In genomic region chr1:23673086-23673813, GRCh38 we compare ENCODE assay signal across 8 cellular contexts. TPM values are rescaled to one million over a fixed set of nuclear protein-coding genes. Genes with fewer than 3 reads are reported as not detected.
DNase-seq lines count a peak whose midpoint lies in the region; ATAC-seq lines count a peak whose summit lies in the region.

No MANE protein-coding gene starts in this region.

- H2AK5ac ChIP-seq in trophoblast cell (ENCODE audit: low read length), result no peak overlapping the region

- no peaks in the 10 kb centered on the region for H3K4me1 Mint-ChIP-seq in activated CD4-positive, alpha-beta T cell treated with anti-CD3 and anti-CD28 coated beads for 36 hours

- no peak overlapping the region for H4K12ac ChIP-seq in trophoblast cell (ENCODE audit: low read depth, low read length)

- no peaks in the 10 kb centered on the region for H3K27me3 ChIP-seq in trophoblast cell (ENCODE audit: insufficient read depth, low read length)

- no peak overlapping the region for H4K8ac ChIP-seq in trophoblast cell (ENCODE audit: low read depth, low read length)

- H3K4ac ChIP-seq in trophoblast cell (ENCODE audit: low read depth, low read length), result no peak overlapping the region

- no peaks in the 10 kb centered on the region for H3K4me1 ChIP-seq in trophoblast cell (ENCODE audit: control insufficient read depth in 1 of 2, insufficient read depth in 2 of 2, low read length in 2 of 2)

- no peak overlapping the region for H3K4me3 Mint-ChIP-seq in activated CD4-positive, alpha-beta T cell treated with anti-CD3 and anti-CD28 coated beads for 36 hours

- no peak overlapping the region for H3K27ac ChIP-seq in trophoblast cell (ENCODE audit: low read depth, low read length)

- no peak overlapping the region for H3K23ac ChIP-seq in trophoblast cell (ENCODE audit: low read length)

- H4K91ac ChIP-seq in trophoblast cell (ENCODE audit: low read depth, low read length), result no peak overlapping the region

- DNase-seq in activated CD4-positive, alpha-beta T cell treated with anti-CD3 and anti-CD28 coated beads for 36 hours, result peak; percentile 62
- no peak for DNase-seq in activated CD4-positive, alpha-beta T cell treated with anti-CD3 and anti-CD28 coated beads for 1 hour
- DNase-seq in OCI-M1 (lab: John Stamatoyannopoulos, UW) (peak; percentile 74), ecto neural progenitor cell (ENCODE audit: low spot score) (peak; percentile 69), trophoblast cell (peak; percentile 55 to 77), putamen (ENCODE audit: low spot score) (no peak), DMS114 treated with DMSO at 0.1 percent for 48 hours (lab: John Stamatoyannopoulos, UW; ENCODE audit: unreplicated experiment) (no peak)
- no peak for DNase-seq in NK-92 treated with Interleukin-12 subunit alpha and Interleukin-12 subunit beta, amount 100 ng/mL, for 24 hours (lab: John Stamatoyannopoulos, UW)

- H3K36me3 Mint-ChIP-seq in activated CD4-positive, alpha-beta T cell treated with anti-CD3 and anti-CD28 coated beads for 36 hours (ENCODE audit: low read depth), result no peaks in the 10 kb centered on the region

- no peak overlapping the region for H3K27ac Mint-ChIP-seq in activated CD4-positive, alpha-beta T cell treated with anti-CD3 and anti-CD28 coated beads for 36 hours

- H3K79me2 ChIP-seq in trophoblast cell (ENCODE audit: control insufficient read depth, insufficient read depth, low read length, poor library complexity), result no peaks in the 10 kb centered on the region

- H2BK12ac ChIP-seq in trophoblast cell (ENCODE audit: low read length), result no peak overlapping the region

- H3K14ac ChIP-seq in trophoblast cell (ENCODE audit: low read length), result no peak overlapping the region

- peak; percentile 47 for ATAC-seq in activated CD4-positive, alpha-beta T cell treated with anti-CD3 and anti-CD28 coated beads for 36 hours

- CTCF ChIA-PET in activated CD4-positive, alpha-beta T cell treated with anti-CD3 and anti-CD28 coated beads for 36 hours (lab: Charles Lee), result interaction anchor here (0.6 to 1.1 kb wide), 4 partner anchors 9 to 134 kb away, joined by 3 to 4 read pairs (median 4); no protein-coding TSS in a partner anchor

- WGBS in trophoblast cell (ENCODE audit: extremely low coverage, insufficient coverage, insufficient read length), result no CpG with 5 or more reads among the region's 6 CpGs

- H3K79me1 ChIP-seq in trophoblast cell (ENCODE audit: low read length), result no peaks in the 10 kb centered on the region

- intact Hi-C loops in activated CD4-positive, alpha-beta T cell treated with anti-CD3 and anti-CD28 coated beads for 36 hours (cut with DNase I, micrococcal nuclease), result no loop called here

- no peak overlapping the region for H3K4me2 ChIP-seq in trophoblast cell (ENCODE audit: low read length)

- no peak overlapping the region for H2AFZ ChIP-seq in trophoblast cell (ENCODE audit: insufficient read depth, low read length, poor library complexity)

- POLR2A ChIA-PET in activated CD4-positive, alpha-beta T cell treated with anti-CD3 and anti-CD28 coated beads for 36 hours (lab: Charles Lee), result interaction anchor here (0.6 kb wide), 1 partner anchor 9 kb away, joined by 5 read pairs; no protein-coding TSS in a partner anchor

- H3K9ac ChIP-seq in trophoblast cell (ENCODE audit: low read length), result no peak overlapping the region

- no peak overlapping the region for H2BK5ac ChIP-seq in trophoblast cell (ENCODE audit: low read depth, low read length, poor library complexity)

- no peaks in the 10 kb centered on the region for H3K36me3 ChIP-seq in trophoblast cell (ENCODE audit: control insufficient read depth in 1 of 2, insufficient read depth in 2 of 2, low read length in 2 of 2)

- no peak overlapping the region for H3K18ac ChIP-seq in trophoblast cell (ENCODE audit: low read length)

- H2BK120ac ChIP-seq in trophoblast cell (ENCODE audit: insufficient read depth, low read length, poor library complexity), result no peak overlapping the region

- no peaks in the 10 kb centered on the region for H3K27me3 Mint-ChIP-seq in activated CD4-positive, alpha-beta T cell treated with anti-CD3 and anti-CD28 coated beads for 36 hours

- H3K9me3 Mint-ChIP-seq in activated CD4-positive, alpha-beta T cell treated with anti-CD3 and anti-CD28 coated beads for 36 hours (ENCODE audit: low read depth), result no peaks in the 10 kb centered on the region

- no peak overlapping the region for H3K4me3 ChIP-seq in trophoblast cell (ENCODE audit: low read depth, low read length)

- H3K9me3 ChIP-seq in trophoblast cell (ENCODE audit: insufficient read depth, low read depth, low read length), result no peaks in the 10 kb centered on the region

RNA-seq across cellular contexts. Expression of gene RPL11, which starts 18.4 kb away (rescaled TPM):
- total RNA-seq in activated CD4-positive, alpha-beta T cell treated with anti-CD3 and anti-CD28 coated beads for 36 hours, result 1,000 to 10,000 TPM; 1,003 to 1,481 TPM
- 1,687 and 1,801 TPM in 2 replicates for polyA plus RNA-seq in trophoblast cell (2013)

Comparison
In these comparisons a context has a peak if more than half of its experiments do, and no peak if none do; other contexts are left out.
1. DNase-seq: peak in activated CD4-positive, alpha-beta T cell treated with anti-CD3 and anti-CD28 coated beads for 36 hours (single experiment), OCI-M1 (single experiment), ecto neural progenitor cell (single experiment) and trophoblast cell (2 of 2); none in activated CD4-positive, alpha-beta T cell treated with anti-CD3 and anti-CD28 coated beads for 1 hour (single experiment), putamen (single experiment), NK-92 treated with Interleukin-12 subunit alpha and Interleukin-12 subunit beta, amount 100 ng/mL, for 24 hours (single experiment) and DMS114 treated with DMSO at 0.1 percent for 48 hours (single experiment).